ENCODE assay signal across 8 cellular contexts in the genomic region with DNA sequence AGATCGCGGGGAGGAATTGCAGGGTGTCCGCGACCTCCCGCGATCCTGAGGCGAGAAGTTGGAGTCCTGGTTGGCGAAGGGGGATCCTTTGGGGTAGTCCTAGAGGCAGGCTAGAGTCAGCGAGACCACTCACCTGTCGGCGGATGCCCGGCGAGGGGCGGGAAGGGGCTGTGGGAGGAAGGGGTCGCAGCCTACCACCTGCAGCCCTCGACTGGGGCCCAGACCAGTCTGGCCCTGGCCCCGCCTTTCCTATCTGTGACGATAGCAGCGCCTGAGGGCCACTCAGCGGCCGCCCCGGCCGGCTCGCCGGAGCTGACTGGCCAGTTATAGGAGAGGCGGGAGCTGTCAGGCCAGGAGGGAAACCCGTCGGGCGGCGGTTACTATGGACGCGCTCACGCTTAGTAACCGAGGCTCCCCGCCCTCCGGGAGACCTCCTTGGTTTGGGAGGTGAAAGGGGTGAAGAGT. TPM values are rescaled to one million over a fixed set of nuclear protein-coding genes. Genes with fewer than 3 reads are reported as not detected.
DNase-seq lines count a peak whose midpoint lies in the region; ATAC-seq and TF ChIP-seq lines count a peak whose summit lies in the region.

A gene (minus strand): TSS at position 213 of the 465 bp plus-strand sequence. CDS start 10,012 bp downstream, outside the sequence.

- H3K4me1 ChIP-seq in vagina: peaks cover 14% of the 10 kb centered on the region

- ATAC-seq in activated naive CD8-positive, alpha-beta T cell treated with anti-CD3 and anti-CD28 coated beads, Interleukin-2, amount 10 ng/mL, durations not matched to agents 7 days and 5 days (ENCODE audit: low read depth): no peak
- ATAC-seq in GM21786 (IDR thresholded peaks at IDR 0.05; ENCODE audit: unreplicated experiment) (no peak), HG02852 (IDR thresholded peaks at IDR 0.05; ENCODE audit: unreplicated experiment) (no peak)

- peak within 1 kb of the TSS; percentile 46 to 61 for H3K4me3 ChIP-seq in vagina

- H3K27ac Mint-ChIP-seq in activated naive CD8-positive, alpha-beta T cell treated with anti-CD3 and anti-CD28 coated beads, Interleukin-2, amount 10 ng/mL, durations not matched to agents 7 days and 5 days: no peak within 1 kb of the TSS
- H3K27ac Mint-ChIP-seq in glutamatergic neuron (ENCODE audit: unreplicated experiment) (no peak within 1 kb of the TSS), neural crest cell (ENCODE audit: unreplicated experiment) (no peak within 1 kb of the TSS)

- no peak within 1 kb of the TSS for H3K27ac ChIP-seq in vagina

- POLR2A ChIA-PET in activated naive CD8-positive, alpha-beta T cell treated with anti-CD3 and anti-CD28 coated beads, Interleukin-2, amount 10 ng/mL, durations not matched to agents 7 days and 5 days (lab: Charles Lee): no interaction called here

- H3K36me3 ChIP-seq in vagina: no peaks in the 10 kb centered on the region

- no peaks in the 10 kb centered on the region for H3K9me3 ChIP-seq in vagina

- H3K9me3 Mint-ChIP-seq in activated naive CD8-positive, alpha-beta T cell treated with anti-CD3 and anti-CD28 coated beads, Interleukin-2, amount 10 ng/mL, durations not matched to agents 7 days and 5 days: no peaks in the 10 kb centered on the region
- H3K9me3 Mint-ChIP-seq in glutamatergic neuron (ENCODE audit: unreplicated experiment): peaks cover 3% of the 10 kb centered on the region
- no peaks in the 10 kb centered on the region for H3K9me3 Mint-ChIP-seq in neural crest cell

- peaks cover 4% of the 10 kb centered on the region for H3K4me1 Mint-ChIP-seq in activated naive CD8-positive, alpha-beta T cell treated with anti-CD3 and anti-CD28 coated beads, Interleukin-2, amount 10 ng/mL, durations not matched to agents 7 days and 5 days
- H3K4me1 Mint-ChIP-seq in glutamatergic neuron (ENCODE audit: low read depth, unreplicated experiment) (peaks cover 2% of the 10 kb centered on the region), neural crest cell (peaks cover 11% of the 10 kb centered on the region)

- peak; percentile 81 for DNase-seq in Ammon's horn (ENCODE audit: low spot score)
- DNase-seq in HS-5 (ENCODE audit: low read depth): peak; percentile 24
- DNase-seq in activated naive CD8-positive, alpha-beta T cell treated with anti-CD3 and anti-CD28 coated beads, Interleukin-2, amount 10 ng/mL, durations not matched to agents 7 days and 5 days: no peak
- peak; percentile 91 for DNase-seq in glutamatergic neuron
- peak; percentile 76 for DNase-seq in neural crest cell (ENCODE audit: low read depth, low spot score)
- no peak for DNase-seq in vagina (ENCODE audit: extremely low spot score in 2 of 2)

- no peak for TF ChIP-seq POLR2A in vagina (IDR thresholded peaks at IDR 0.05)

- no peaks in the 10 kb centered on the region for H3K36me3 Mint-ChIP-seq in activated naive CD8-positive, alpha-beta T cell treated with anti-CD3 and anti-CD28 coated beads, Interleukin-2, amount 10 ng/mL, durations not matched to agents 7 days and 5 days
- H3K36me3 Mint-ChIP-seq in glutamatergic neuron (ENCODE audit: unreplicated experiment) (no peaks in the 10 kb centered on the region), neural crest cell (ENCODE audit: low read depth) (no peaks in the 10 kb centered on the region)

- TF ChIP-seq CTCF in glutamatergic neuron (IDR thresholded peaks at IDR 0.05; ENCODE audit: partially characterized antibody, unreplicated experiment): no peak
- no peak for TF ChIP-seq CTCF in neural crest cell (conservative IDR thresholded peaks at IDR 0.05)
- no peak for TF ChIP-seq CTCF in vagina (IDR thresholded peaks at IDR 0.05)

- intact Hi-C loops in vagina (cut with DNase I): no loop called here

- H3K4me3 Mint-ChIP-seq in activated naive CD8-positive, alpha-beta T cell treated with anti-CD3 and anti-CD28 coated beads, Interleukin-2, amount 10 ng/mL, durations not matched to agents 7 days and 5 days: peak within 1 kb of the TSS; percentile 31
- peak within 1 kb of the TSS; percentile 99 for H3K4me3 Mint-ChIP-seq in glutamatergic neuron (ENCODE audit: unreplicated experiment)
- peak within 1 kb of the TSS; percentile 87 for H3K4me3 Mint-ChIP-seq in neural crest cell

- no peaks in the 10 kb centered on the region for H3K27me3 ChIP-seq in vagina

- H3K27me3 Mint-ChIP-seq in activated naive CD8-positive, alpha-beta T cell treated with anti-CD3 and anti-CD28 coated beads, Interleukin-2, amount 10 ng/mL, durations not matched to agents 7 days and 5 days: peaks cover 65% of the 10 kb centered on the region
- peaks cover 10% of the 10 kb centered on the region for H3K27me3 Mint-ChIP-seq in glutamatergic neuron (ENCODE audit: unreplicated experiment)
- peaks cover 66% of the 10 kb centered on the region for H3K27me3 Mint-ChIP-seq in neural crest cell (ENCODE audit: low read depth)

RNA-seq across cellular contexts. Expression of the gene that starts here (rescaled TPM):
- not detected for total RNA-seq in activated naive CD8-positive, alpha-beta T cell treated with anti-CD3 and anti-CD28 coated beads, Interleukin-2, amount 10 ng/mL, durations not matched to agents 7 days and 5 days
- 0.54 TPM for total RNA-seq in glutamatergic neuron (ENCODE audit: unreplicated experiment)
- 0.42 and 0.55 TPM in 2 replicates for total RNA-seq in neural crest cell
- total RNA-seq in vagina: not detected

Comparison
In these comparisons a context has a peak if more than half of its experiments do, and no peak if none do; other contexts are left out.
1. Peak in DNase-seq in glutamatergic neuron; RNA of the gene not detected or under 1 TPM.
2. Peak in DNase-seq in neural crest cell; RNA of the gene not detected or under 1 TPM.
3. DNase-seq: peak in Ammon's horn (single experiment) and HS-5 (single experiment); none in activated naive CD8-positive, alpha-beta T cell treated with anti-CD3 and anti-CD28 coated beads, Interleukin-2, amount 10 ng/mL, durations not matched to agents 7 days and 5 days (single experiment) and vagina (0 of 2).
4. H3K4me3 Mint-ChIP-seq: peak in every context shown above with its lines; median percentile 99 in glutamatergic neuron; 87 in neural crest cell; 31 in activated naive CD8-positive, alpha-beta T cell treated with anti-CD3 and anti-CD28 coated beads, Interleukin-2, amount 10 ng/mL, durations not matched to agents 7 days and 5 days.